ENCODE assay signal across 8 cellular contexts in the genomic region with DNA sequence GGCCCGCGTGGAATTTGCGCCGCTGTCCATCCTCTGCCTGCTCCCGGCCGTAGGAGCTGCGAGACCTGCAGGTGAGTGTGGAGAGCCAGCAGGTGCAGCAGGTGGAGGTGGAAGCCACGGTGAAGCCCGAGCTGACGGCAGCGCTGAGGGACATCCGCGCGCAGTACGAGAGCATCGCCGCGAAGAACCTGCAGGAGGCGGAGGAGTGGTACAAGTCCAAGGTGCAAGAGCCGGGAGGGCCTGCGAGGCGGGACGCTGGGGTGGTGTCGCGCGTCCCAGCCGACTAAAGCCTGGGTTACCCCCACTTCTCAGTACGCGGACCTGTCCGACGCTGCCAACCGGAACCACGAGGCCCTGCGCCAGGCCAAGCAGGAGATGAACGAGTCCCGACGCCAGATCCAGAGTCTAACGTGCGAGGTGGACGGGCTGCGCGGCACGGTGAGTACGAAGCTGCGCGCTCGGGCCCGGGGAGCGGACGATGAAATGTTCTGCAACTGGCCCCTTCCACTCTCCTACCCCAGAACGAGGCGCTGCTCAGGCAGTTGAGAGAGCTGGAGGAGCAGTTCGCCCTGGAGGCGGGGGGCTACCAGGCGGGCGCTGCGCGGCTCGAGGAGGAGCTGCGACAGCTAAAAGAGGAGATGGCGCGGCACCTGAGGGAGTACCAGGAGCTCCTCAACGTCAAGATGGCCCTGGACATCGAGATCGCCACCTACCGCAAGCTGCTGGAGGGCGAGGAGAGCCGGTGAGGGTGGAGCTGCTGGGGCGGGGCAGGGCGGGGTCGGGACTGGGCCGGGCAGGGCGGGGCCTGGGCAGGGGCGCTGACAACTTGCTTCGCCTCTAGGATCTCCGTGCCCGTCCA. TPM values are rescaled to one million over a fixed set of nuclear protein-coding genes. Genes with fewer than 3 reads are reported as not detected.
DNase-seq lines count a peak whose midpoint lies in the region; ATAC-seq, FAIRE-seq and TF ChIP-seq lines count a peak whose summit lies in the region.

No MANE protein-coding gene starts in this region.

- H3K9me1 ChIP-seq in keratinocyte (ENCODE audit: control insufficient read depth, extremely low read depth, insufficient read depth, low read length) = no peaks in the 10 kb centered on the region

- dilution Hi-C loops in keratinocyte (cut with MboI; ENCODE audit: extremely low pct_ligation_motif_present, low sequenced_read_pairs) = no loop called here

- DNase-seq in stimulated activated CD4-positive, alpha-beta T cell treated with anti-CD3 and anti-CD28 coated beads, Interleukin-15, amount 100 ng/mL, for 24 hours = peak; percentile 71
- DNase-seq in stimulated activated CD4-positive, alpha-beta T cell treated with anti-CD3 and anti-CD28 coated beads, Interleukin-4, amount 100 ng/mL, for 24 hours = no peak
- DNase-seq in NOMO-1 (lab: John Stamatoyannopoulos, UW; ENCODE audit: unreplicated experiment in 2 of 2) (peak; percentile 48 to 76), keratinocyte (ENCODE audit: low read depth, low spot score) (no peak), suprapubic skin (ENCODE audit: low spot score in 2 of 2) (no peak)
- DNase-seq in activated naive CD4-positive, alpha-beta T cell treated with anti-CD3 and anti-CD28 coated beads, Interleukin-2, amount 50 U/mL, for 16 hours = peak; percentile 23

- WGBS in suprapubic skin = 3% methylated on average over 35 of the region's 77 CpGs

- H3K27ac ChIP-seq in keratinocyte (ENCODE audit: control insufficient read depth, insufficient read depth, low read length) (no peak overlapping the region), suprapubic skin (no peak overlapping the region)

- peak overlapping the region; percentile 73 for H3K4me2 ChIP-seq in keratinocyte (ENCODE audit: control insufficient read depth, extremely low read depth, insufficient read depth, low read depth, low read length)

- H3K9me3 ChIP-seq in keratinocyte (ENCODE audit: control insufficient read depth, low read depth, low read length) (no peaks in the 10 kb centered on the region), suprapubic skin (no peaks in the 10 kb centered on the region)

- H4K20me1 ChIP-seq in keratinocyte (ENCODE audit: control insufficient read depth, extremely low read depth, insufficient read depth, low read length) = no peaks in the 10 kb centered on the region

- H3K27me3 ChIP-seq in keratinocyte (ENCODE audit: control insufficient read depth, extremely low read depth, insufficient read depth, low read length) = peaks cover 47% of the 10 kb centered on the region
- H3K27me3 ChIP-seq in suprapubic skin = peaks cover 56% of the 10 kb centered on the region

- ATAC-seq in HG03565 (IDR thresholded peaks at IDR 0.05; ENCODE audit: unreplicated experiment) (no peak), HG03025 (IDR thresholded peaks at IDR 0.05; ENCODE audit: low FRiP score, unreplicated experiment) (no peak)

- H3K9ac ChIP-seq in keratinocyte (ENCODE audit: control insufficient read depth, extremely low read depth, insufficient read depth, low read length) = no peak overlapping the region

- peak overlapping the region; percentile 52 for H2AFZ ChIP-seq in keratinocyte (ENCODE audit: control insufficient read depth, low read length)

- TF ChIP-seq CTCF in keratinocyte (optimal IDR thresholded peaks at IDR 0.05 in 1 of 3, IDR thresholded peaks at IDR 0.05 in 1 of 3, conservative IDR thresholded peaks at IDR 0.05 in 1 of 3; ENCODE audit: extremely low read depth in 1 of 3, insufficient read depth in 2 of 3, low read length in 3 of 3) (peak in 1 of 3 experiments; percentile 34), suprapubic skin (IDR thresholded peaks at IDR 0.05) (no peak)

- no peak for FAIRE-seq in keratinocyte (lab: Jason Lieb, UNC)

- H3K4me3 ChIP-seq in keratinocyte (ENCODE audit: control insufficient read depth in 2 of 3, extremely low read depth in 1 of 3, insufficient read depth in 2 of 3, low read depth in 1 of 3, low read length in 3 of 3) = peak overlapping the region in 2 of 3 experiments; percentile 35 to 36
- H3K4me3 ChIP-seq in suprapubic skin = peak overlapping the region; percentile 44

- no peaks in the 10 kb centered on the region for H3K79me2 ChIP-seq in keratinocyte (ENCODE audit: control insufficient read depth, insufficient read depth, low read length)

- TF ChIP-seq EP300 in suprapubic skin (IDR thresholded peaks at IDR 0.05) = no peak

- H3K36me3 ChIP-seq in keratinocyte (ENCODE audit: control insufficient read depth in 2 of 2, extremely low read depth in 1 of 2, insufficient read depth in 2 of 2, low read length in 2 of 2) (no peaks in the 10 kb centered on the region), suprapubic skin (no peaks in the 10 kb centered on the region)

- peaks cover 13% of the 10 kb centered on the region for H3K4me1 ChIP-seq in keratinocyte (ENCODE audit: control insufficient read depth, extremely low read depth, insufficient read depth, low read length)
- H3K4me1 ChIP-seq in suprapubic skin = peaks cover 43% of the 10 kb centered on the region

- TF ChIP-seq POLR2A in suprapubic skin (IDR thresholded peaks at IDR 0.05) = no peak

RNA-seq across cellular contexts. Expression of a gene that starts 2.1 kb away (rescaled TPM):
- 0.05 to 0.11 TPM (median 0.08 TPM) in 3 replicates for polyA plus RNA-seq in keratinocyte
- not detected for polyA plus RNA-seq in keratinocyte (2011; ENCODE audit: low read depth)
- polyA plus RNA-seq in keratinocyte (2011; cell fraction: cytosol; rRNA removed) = not detected in 2 replicates
- 0.10 TPM in 1 of 2 replicates, not detected in the other for polyA plus RNA-seq in keratinocyte (2011; cell fraction: nucleus; rRNA removed)
- polyA plus RNA-seq in keratinocyte (2012; ENCODE audit: low replicate concordance) = not detected in 2 replicates
- polyA minus RNA-seq in keratinocyte = not detected in 3 replicates
- polyA minus RNA-seq in keratinocyte (2011; cell fraction: cytosol; rRNA and poly(A)+ RNA removed) = not detected
- polyA minus RNA-seq in keratinocyte (2011; cell fraction: nucleus; rRNA and poly(A)+ RNA removed) = not detected in 2 replicates
- 1 to 10 TPM in 2 of 4 donors, not detected in 2; 1.1 to 1.5 TPM for total RNA-seq in suprapubic skin

RNA-seq across cellular contexts. Expression of a gene that starts 26.0 kb away (rescaled TPM):
- polyA plus RNA-seq in keratinocyte = 1.7 to 14.1 TPM (median 12.7 TPM) in 3 replicates
- not detected for polyA plus RNA-seq in keratinocyte (2011; ENCODE audit: low read depth)
- 3.6 and 4.6 TPM in 2 replicates for polyA plus RNA-seq in keratinocyte (2011; cell fraction: cytosol; rRNA removed)
- polyA plus RNA-seq in keratinocyte (2011; cell fraction: nucleus; rRNA removed) = 5.6 and 6.0 TPM in 2 replicates
- polyA plus RNA-seq in keratinocyte (2012; ENCODE audit: low replicate concordance) = 0.21 and 13.6 TPM in 2 replicates
- polyA minus RNA-seq in keratinocyte = 1.7 to 20.5 TPM (median 5.5 TPM) in 3 replicates
- polyA minus RNA-seq in keratinocyte (2011; cell fraction: cytosol; rRNA and poly(A)+ RNA removed) = 4.0 TPM
- 1.8 and 4.6 TPM in 2 replicates for polyA minus RNA-seq in keratinocyte (2011; cell fraction: nucleus; rRNA and poly(A)+ RNA removed)
- total RNA-seq in suprapubic skin = 10 to 100 TPM in 1 of 4 donors, 1 to 10 TPM in 3; 4.0 to 14.6 (median 5.9) TPM

RNA-seq across cellular contexts. Expression of a gene that starts 32.2 kb away (rescaled TPM):
- 1,709 to 2,744 TPM (median 1,922 TPM) in 3 replicates for polyA plus RNA-seq in keratinocyte
- 114 TPM for polyA plus RNA-seq in keratinocyte (2011; ENCODE audit: low read depth)
- polyA plus RNA-seq in keratinocyte (2011; cell fraction: cytosol; rRNA removed) = 1,615 and 1,811 TPM in 2 replicates
- polyA plus RNA-seq in keratinocyte (2011; cell fraction: nucleus; rRNA removed) = 1,728 and 2,016 TPM in 2 replicates
- 503 and 904 TPM in 2 replicates for polyA plus RNA-seq in keratinocyte (2012; ENCODE audit: low replicate concordance)
- polyA minus RNA-seq in keratinocyte = 2,940 to 3,265 TPM (median 3,131 TPM) in 3 replicates
- 727 TPM for polyA minus RNA-seq in keratinocyte (2011; cell fraction: cytosol; rRNA and poly(A)+ RNA removed)
- polyA minus RNA-seq in keratinocyte (2011; cell fraction: nucleus; rRNA and poly(A)+ RNA removed) = 648 and 768 TPM in 2 replicates
- total RNA-seq in suprapubic skin = 100 to 1,000 TPM; 115 to 747 (median 609) TPM

RNA-seq across cellular contexts. Expression of a gene that starts 39.9 kb away (rescaled TPM):
- 0.07 to 0.10 TPM (median 0.09 TPM) in 3 replicates for polyA plus RNA-seq in keratinocyte
- polyA plus RNA-seq in keratinocyte (2011; ENCODE audit: low read depth) = not detected
- polyA plus RNA-seq in keratinocyte (2011; cell fraction: cytosol; rRNA removed) = 0.08 TPM in 1 of 2 replicates, not detected in the other
- 0.10 and 0.12 TPM in 2 replicates for polyA plus RNA-seq in keratinocyte (2011; cell fraction: nucleus; rRNA removed)
- polyA plus RNA-seq in keratinocyte (2012; ENCODE audit: low replicate concordance) = 0.38 TPM in 1 of 2 replicates, not detected in the other
- not detected in 3 replicates for polyA minus RNA-seq in keratinocyte
- not detected for polyA minus RNA-seq in keratinocyte (2011; cell fraction: cytosol; rRNA and poly(A)+ RNA removed)
- polyA minus RNA-seq in keratinocyte (2011; cell fraction: nucleus; rRNA and poly(A)+ RNA removed) = not detected in 2 replicates
- total RNA-seq in suprapubic skin = 1 to 10 TPM in 2 of 4 donors, under 1 TPM in 1, not detected in 1; 0.73 to 1.2 (median 1.1) TPM

RNA-seq across cellular contexts. Expression of a gene that starts 49.6 kb away (rescaled TPM):
- polyA plus RNA-seq in keratinocyte = 0.03 to 0.04 TPM in 2 of 3 replicates, not detected in the other
- polyA plus RNA-seq in keratinocyte (2011; ENCODE audit: low read depth) = not detected
- polyA plus RNA-seq in keratinocyte (2011; cell fraction: cytosol; rRNA removed) = not detected in 2 replicates
- not detected in 2 replicates for polyA plus RNA-seq in keratinocyte (2011; cell fraction: nucleus; rRNA removed)
- 0.02 TPM in 1 of 2 replicates, not detected in the other for polyA plus RNA-seq in keratinocyte (2012; ENCODE audit: low replicate concordance)
- polyA minus RNA-seq in keratinocyte = not detected in 3 replicates
- polyA minus RNA-seq in keratinocyte (2011; cell fraction: cytosol; rRNA and poly(A)+ RNA removed) = not detected
- not detected in 2 replicates for polyA minus RNA-seq in keratinocyte (2011; cell fraction: nucleus; rRNA and poly(A)+ RNA removed)
- 1 to 10 TPM in 2 of 4 donors, under 1 TPM in 2; 0.62 to 2.2 (median 1.1) TPM for total RNA-seq in suprapubic skin

Comparison
In these comparisons a context has a peak if more than half of its experiments do, and no peak if none do; other contexts are left out.
1. DNase-seq: peak in stimulated activated CD4-positive, alpha-beta T cell treated with anti-CD3 and anti-CD28 coated beads, Interleukin-15, amount 100 ng/mL, for 24 hours (single experiment), NOMO-1 (2 of 2) and activated naive CD4-positive, alpha-beta T cell treated with anti-CD3 and anti-CD28 coated beads, Interleukin-2, amount 50 U/mL, for 16 hours (single experiment); none in stimulated activated CD4-positive, alpha-beta T cell treated with anti-CD3 and anti-CD28 coated beads, Interleukin-4, amount 100 ng/mL, for 24 hours (single experiment), keratinocyte (single experiment) and suprapubic skin (0 of 2).